35 cellular contexts compared by ENCODE assay signal in the genomic region with DNA sequence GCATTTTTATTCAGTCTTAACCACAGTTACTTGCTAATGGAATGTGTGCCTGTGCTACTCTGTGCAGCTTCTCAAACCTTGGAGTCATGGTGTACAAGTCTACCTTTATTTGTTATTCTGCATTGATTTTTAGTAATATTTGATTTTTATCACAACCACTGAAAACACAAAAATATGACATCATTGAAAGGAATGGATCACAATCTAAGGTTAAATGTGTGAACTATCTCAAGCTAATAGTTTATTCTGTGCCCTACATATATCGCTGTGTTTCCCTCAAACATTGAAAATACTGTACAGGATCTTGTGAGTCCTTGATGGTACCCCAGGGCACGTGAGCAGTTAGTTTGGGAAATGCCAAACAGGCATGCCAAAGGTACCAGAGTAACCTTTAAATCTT.
"Had no signal": no experiment of that assay in that cellular context is flagged by ENCODE, and none has a peak within 500 bp of the region (broad histone marks: within the 10 kb centered on the region; RNA-seq: fewer than 3 reads in every experiment).

No MANE protein-coding gene starts in this region.

- H3K36me3 ChIP-seq: MG63 had no signal

- H3K9me3 ChIP-seq: MG63 had no signal

- H3K27me3 ChIP-seq: MG63 had no signal

- DNase-seq: Karpas-422, Kasumi-1, MG63, MM.1S, MV-4-11, NCI-H1048, NCI-H1092, NCI-H1092 treated with DMSO at 0.1 percent for 48 hours, NCI-H1105, NCI-H1105 treated with DMSO at 0.1 percent for 48 hours, NCI-H1417, NCI-H1417 treated with DMSO at 0.1 percent for 48 hours, NCI-H1436, NCI-H1436 treated with DMSO at 0.1 percent for 48 hours, NCI-H146, NCI-H1694, NCI-H1694 treated with DMSO at 0.1 percent for 48 hours, NCI-H187, NCI-H187 treated with DMSO at 0.1 percent for 48 hours, NCI-H1930, NCI-H2029, NCI-H2029 treated with DMSO at 0.1 percent for 48 hours, NCI-H2081, NCI-H2081 treated with DMSO at 0.1 percent for 48 hours, NCI-H2107, NCI-H2171, NCI-H2171 treated with DMSO at 0.1 percent for 48 hours, NCI-H2227 treated with DMSO at 0.1 percent for 48 hours, NCI-H226, NCI-H345, NCI-H446, NCI-H446 treated with DMSO at 0.1 percent for 48 hours, NCI-H510A, NCI-H510A treated with DMSO at 0.1 percent for 48 hours, NCI-H524 had no signal

- H3K4me3 ChIP-seq: MG63 had no signal
